In genomic region chrX:55924574-55924973, GRCh38 we compare ENCODE assay signal across 16 cellular contexts.
DNase-seq lines count a peak whose midpoint lies in the region; ATAC-seq and TF ChIP-seq lines count a peak whose summit lies in the region.
"Had no signal": no experiment of that assay in that cellular context is flagged by ENCODE, and none has a peak within 500 bp of the region (broad histone marks: within the 10 kb centered on the region; RNA-seq: fewer than 3 reads in every experiment).

No MANE protein-coding gene starts in this region.

- H3K27me3 Mint-ChIP-seq in GM23338 (ENCODE audit: insufficient read depth, low read depth, poor library complexity) (no peaks in the 10 kb centered on the region), endodermal cell (ENCODE audit: insufficient read depth) (no peaks in the 10 kb centered on the region)

- H3K79me1 ChIP-seq in IMR-90 (ENCODE audit: low read depth in 1 of 2, low read length in 2 of 2): no peaks in the 10 kb centered on the region

- TF ChIP-seq RAD21 in IMR-90 (IDR thresholded peaks at IDR 0.05; ENCODE audit: low read length): no peak

- H3K9me3 Mint-ChIP-seq in GM23338 (peaks cover 23% of the 10 kb centered on the region), endodermal cell (peaks cover 80% of the 10 kb centered on the region)

- peak; percentile 19 for DNase-seq in GM23338 (ENCODE audit: low spot score)
- DNase-seq in IMR-90: no peak
- peak; percentile 64 for DNase-seq in endodermal cell
- no peak for DNase-seq in NCI-H2029 (lab: John Stamatoyannopoulos, UW)
- DNase-seq in KG1 (lab: John Stamatoyannopoulos, UW): no peak
- DNase-seq in foreskin keratinocyte: no peak
- DNase-seq: CD8-positive, alpha-beta T cell; COR-L47; DMS153; DMS79 treated with DMSO at 0.1 percent for 48 hours; EL; GDM1; HCEC 1CT had no signal

- H4K91ac ChIP-seq in IMR-90 (ENCODE audit: insufficient read depth, low read depth, low read length): no peak overlapping the region

- H3K27ac Mint-ChIP-seq in GM23338 (no peak overlapping the region), endodermal cell (no peak overlapping the region)
- H3K27ac Mint-ChIP-seq: CD14-positive monocyte; CD8-positive, alpha-beta T cell had no signal

- H2BK120ac ChIP-seq in IMR-90 (ENCODE audit: low read depth, low read length): no peak overlapping the region

- H4K5ac ChIP-seq in IMR-90 (ENCODE audit: low read depth, low read length): no peak overlapping the region

- dilution Hi-C loops in IMR-90 (cut with HindIII; ENCODE audit: low sequenced_read_pairs, unreplicated experiment): no loop called here

- H3K4me3 ChIP-seq in GM23338: no peak overlapping the region
- H3K4me3 ChIP-seq in IMR-90 (ENCODE audit: insufficient read depth, low read depth, low read length): no peak overlapping the region
- H3K4me3 ChIP-seq in endodermal cell (ENCODE audit: low read length): no peak overlapping the region
- H3K4me3 ChIP-seq: A549 had no signal

- H3K9ac ChIP-seq in IMR-90 (ENCODE audit: low read depth, low read length): no peak overlapping the region
- H3K9ac ChIP-seq in endodermal cell (ENCODE audit: extremely low read depth, low read length, poor library complexity, severe bottlenecking): no peak overlapping the region

- no peak overlapping the region for H2AK5ac ChIP-seq in IMR-90 (ENCODE audit: low read depth, low read length)

- H2BK20ac ChIP-seq in IMR-90 (ENCODE audit: low read depth, low read length): no peak overlapping the region

- H3K18ac ChIP-seq in IMR-90 (ENCODE audit: low read depth, low read length): no peak overlapping the region

- BruUV-seq in IMR-90 (replicated peaks; lab: Mats Ljungman, UMichigan): no TSS peak

- H3K9me2 ChIP-seq in GM23338 (ENCODE audit: insufficient read depth): no peaks in the 10 kb centered on the region

- WGBS in IMR-90 (ENCODE audit: extremely low coverage in 2 of 2, insufficient read length in 1 of 2), 2 experiments: no CpG with 5 or more reads among the region's 6 CpGs
- 87% methylated on average over 5 of the region's 6 CpGs; no CpG with 5 or more reads in 1 of the 2 experiments for WGBS in endodermal cell (ENCODE audit: insufficient coverage in 1 of 2, insufficient read length in 1 of 2), 2 experiments

- no peak overlapping the region for H4K8ac ChIP-seq in IMR-90 (ENCODE audit: low read depth in 2 of 2, low read length in 2 of 2)

- no peak overlapping the region for H2BK5ac ChIP-seq in IMR-90 (ENCODE audit: low read depth, low read length, poor library complexity, severe bottlenecking)

- no peaks in the 10 kb centered on the region for H3F3A ChIP-seq in GM23338 (replicated peaks; ENCODE audit: low read depth)

- H3K27ac ChIP-seq in GM23338 (ENCODE audit: low read depth): no peak overlapping the region
- H3K27ac ChIP-seq in IMR-90 (ENCODE audit: insufficient read depth, low read length): no peak overlapping the region
- no peak overlapping the region for H3K27ac ChIP-seq in endodermal cell (ENCODE audit: low read depth, low read length)
- H3K27ac ChIP-seq in foreskin keratinocyte: no peak overlapping the region
- H3K27ac ChIP-seq: A549, HL-60 had no signal

- TF ChIP-seq CTCF in GM23338 (conservative IDR thresholded peaks at IDR 0.05; ENCODE audit: low read depth in 2 of 2): peak; percentile 14 to 15; a peak in 2 of 4 replicates
- TF ChIP-seq CTCF in IMR-90 (conservative IDR thresholded peaks at IDR 0.05; ENCODE audit: low read depth, low read length): no peak
- no peak for TF ChIP-seq CTCF in endodermal cell (conservative IDR thresholded peaks at IDR 0.05)
- TF ChIP-seq CTCF in foreskin keratinocyte (conservative IDR thresholded peaks at IDR 0.05): no peak

- no peak overlapping the region for H2BK15ac ChIP-seq in IMR-90 (ENCODE audit: low read depth, low read length)

- H3K4me1 ChIP-seq in GM23338 (ENCODE audit: insufficient read depth) (no peaks in the 10 kb centered on the region), IMR-90 (ENCODE audit: control insufficient read depth, insufficient read depth, low read length) (no peaks in the 10 kb centered on the region), endodermal cell (ENCODE audit: control insufficient read depth, insufficient read depth, low read length) (no peaks in the 10 kb centered on the region), foreskin keratinocyte (no peaks in the 10 kb centered on the region)
- H3K4me1 ChIP-seq: A549 had no signal

- H3K4ac ChIP-seq in IMR-90 (ENCODE audit: low read depth, low read length): no peak overlapping the region

- no peak overlapping the region for H3K56ac ChIP-seq in IMR-90 (ENCODE audit: extremely low read depth, insufficient read depth, low read length)

- in situ Hi-C loops in IMR-90 (cut with MboI; ENCODE audit: low sequenced_read_pairs): no loop called here

- H3K36me3 Mint-ChIP-seq in GM23338 (ENCODE audit: low read depth) (peaks cover 23% of the 10 kb centered on the region), endodermal cell (ENCODE audit: low read depth) (peaks cover 62% of the 10 kb centered on the region)
- H3K36me3 Mint-ChIP-seq: CD14-positive monocyte had no signal

- H3K4me2 ChIP-seq in GM23338 (no peak overlapping the region), IMR-90 (ENCODE audit: low read depth, low read length) (no peak overlapping the region)
- H3K4me2 ChIP-seq: A549 had no signal

- H3K79me2 ChIP-seq in GM23338 (replicated peaks; ENCODE audit: insufficient read depth): no peaks in the 10 kb centered on the region

- H3K9me1 ChIP-seq in IMR-90 (ENCODE audit: insufficient read depth, low read length): no peaks in the 10 kb centered on the region

- ATAC-seq in GM23338 (no peak), IMR-90 (ENCODE audit: low read depth) (no peak), foreskin keratinocyte (no peak)
- ATAC-seq: A549; CD8-positive, alpha-beta T cell had no signal

- POLR2A ChIA-PET in IMR-90 (lab: Charles Lee; ENCODE audit: unreplicated experiment): no interaction called here

- H2AK9ac ChIP-seq in IMR-90 (replicated peaks; ENCODE audit: low read depth, low read length, poor library complexity): no peak overlapping the region

- no peak overlapping the region for H3K4me3 Mint-ChIP-seq in GM23338
- H3K4me3 Mint-ChIP-seq in endodermal cell: no peak overlapping the region
- H3K4me3 Mint-ChIP-seq: CD14-positive monocyte; CD8-positive, alpha-beta T cell had no signal

- CTCF ChIA-PET in IMR-90 (lab: Yijun Ruan, JAX): interaction anchor here (0.6 to 1.0 kb wide), 4 partner anchors 8 to 22 kb away, joined by 3 to 6 read pairs (median 3); no protein-coding TSS in a partner anchor

- no peak overlapping the region for H3K14ac ChIP-seq in IMR-90 (replicated peaks; ENCODE audit: low read depth, low read length)

- H4K20me1 ChIP-seq in GM23338 (replicated peaks; ENCODE audit: insufficient read depth): no peaks in the 10 kb centered on the region
- no peaks in the 10 kb centered on the region for H4K20me1 ChIP-seq in IMR-90 (ENCODE audit: insufficient read depth, low read length)

- intact Hi-C loops in IMR-90 (cut with micrococcal nuclease): no loop called here

- H3K36me3 ChIP-seq in GM23338 (ENCODE audit: insufficient read depth) (no peaks in the 10 kb centered on the region), IMR-90 (ENCODE audit: control insufficient read depth, insufficient read depth, low read length) (no peaks in the 10 kb centered on the region), endodermal cell (ENCODE audit: control insufficient read depth, insufficient read depth, low read length) (peaks cover 13% of the 10 kb centered on the region)

- H3K27me3 ChIP-seq in GM23338 (ENCODE audit: insufficient read depth): no peaks in the 10 kb centered on the region
- H3K27me3 ChIP-seq in IMR-90 (ENCODE audit: control insufficient read depth, insufficient read depth, low read length): no peaks in the 10 kb centered on the region
- H3K27me3 ChIP-seq in endodermal cell (ENCODE audit: control insufficient read depth, insufficient read depth, low read length, poor library complexity, severe bottlenecking): no peaks in the 10 kb centered on the region
- no peaks in the 10 kb centered on the region for H3K27me3 ChIP-seq in foreskin keratinocyte

- H2AFZ ChIP-seq in GM23338 (no peak overlapping the region), IMR-90 (replicated peaks; ENCODE audit: low read length, poor library complexity) (no peak overlapping the region)

- H3K9me3 ChIP-seq in IMR-90 (ENCODE audit: control insufficient read depth, insufficient read depth, low read length) (no peaks in the 10 kb centered on the region), endodermal cell (ENCODE audit: control insufficient read depth, low read length) (peaks cover 36% of the 10 kb centered on the region)
- H3K9me3 ChIP-seq: A549 had no signal

- H3K4me1 Mint-ChIP-seq in GM23338 (no peaks in the 10 kb centered on the region), endodermal cell (no peaks in the 10 kb centered on the region)
- H3K4me1 Mint-ChIP-seq: CD14-positive monocyte had no signal

- no peak overlapping the region for H3K23ac ChIP-seq in IMR-90 (ENCODE audit: low read depth, low read length)

- TF ChIP-seq POLR2A in IMR-90 (IDR thresholded peaks at IDR 0.05; ENCODE audit: low read depth, low read length): no peak

TF ChIP-seq in GM23338, 12 proteins besides CTCF, POLR2A, EP300 and RAD21 (continues in another document):
- no peak for TF ChIP-seq ZNF331 (CRISPR knock-in tag; IDR thresholded peaks at IDR 0.05; ENCODE audit: low read depth)

TF ChIP-seq in IMR-90, 13 proteins besides CTCF, POLR2A, EP300 and RAD21:
- TF ChIP-seq MAFK (IDR thresholded peaks at IDR 0.05; ENCODE audit: low read depth, low read length): peak; percentile 42; the same call in 1 of the 2 replicates
- no peak for TF ChIP-seq CHD1 (IDR thresholded peaks at IDR 0.05; ENCODE audit: low read depth, low read length)
- TF ChIP-seq MXI1 (IDR thresholded peaks at IDR 0.05; ENCODE audit: borderline replicate concordance, low read depth, low read length): no peak
- TF ChIP-seq RCOR1 (IDR thresholded peaks at IDR 0.05; ENCODE audit: insufficient replicate concordance, low read length): no peak
- TF ChIP-seq CEBPB (IDR thresholded peaks at IDR 0.05; ENCODE audit: low read depth, low read length): no peak
- no peak for TF ChIP-seq SMC3 (IDR thresholded peaks at IDR 0.05; ENCODE audit: low read depth, low read length)

Comparison
In these comparisons a context has a peak if more than half of its experiments do, and no peak if none do; other contexts are left out.
1. DNase-seq: peak in GM23338 (single experiment) and endodermal cell (single experiment); none in IMR-90 (single experiment), NCI-H2029 (single experiment), KG1 (single experiment) and foreskin keratinocyte (0 of 2).
2. CTCF ChIP-seq: peak in GM23338 (2 of 2); none in IMR-90 (single experiment), endodermal cell (single experiment) and foreskin keratinocyte (single experiment).